In the genomic region with DNA sequence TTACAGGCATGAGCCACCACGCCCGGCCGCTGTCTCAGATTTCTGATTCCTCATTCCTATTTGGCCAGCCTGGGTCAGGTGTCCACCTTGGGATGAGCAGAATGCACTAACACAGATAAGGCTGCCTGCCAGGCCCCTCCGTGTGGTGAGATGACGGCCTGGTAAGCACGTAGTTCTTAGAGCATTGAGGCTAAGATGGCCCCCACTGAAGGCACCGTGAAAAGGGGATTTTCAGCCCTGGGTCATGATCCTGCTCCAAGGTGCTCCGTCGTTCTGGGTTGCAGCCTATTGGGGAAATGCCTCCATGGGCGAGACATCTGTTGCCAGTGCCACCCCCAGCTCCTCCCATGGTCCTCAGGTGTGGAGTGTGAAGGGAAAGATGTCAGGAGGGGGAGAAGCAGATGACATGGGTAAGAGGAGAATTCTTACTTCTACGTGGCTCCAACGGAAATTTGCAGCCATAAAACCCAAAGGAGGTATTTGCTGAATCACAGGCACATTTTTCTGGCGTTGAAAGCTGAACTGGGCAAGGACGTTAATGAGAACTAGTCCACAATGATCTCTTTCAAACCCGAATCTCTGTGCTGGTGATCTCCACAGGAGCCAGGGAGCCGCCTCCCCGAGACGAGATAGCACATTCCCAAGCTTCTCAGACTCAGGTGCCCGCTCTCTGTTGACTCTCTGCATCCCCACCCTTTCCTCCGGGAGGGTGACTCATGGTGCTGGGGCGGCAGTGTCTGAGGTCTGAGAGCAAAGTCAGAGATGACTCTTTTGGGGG, we compare ENCODE assay signal across 9 cellular contexts. TPM values are rescaled to one million over a fixed set of nuclear protein-coding genes. Genes with fewer than 3 reads are reported as not detected.
A peak's percentile ranks its signal among the peaks of the same experiment; 100 is the strongest.
DNase-seq lines count a peak whose midpoint lies in the region; ATAC-seq and TF ChIP-seq lines count a peak whose summit lies in the region.
"Had no signal": no experiment of that assay in that cellular context is flagged by ENCODE, and none has a peak within 500 bp of the region (broad histone marks: within the 10 kb centered on the region; RNA-seq: fewer than 3 reads in every experiment).

No MANE protein-coding gene starts in this region.

- DNase-seq in activated T-cell treated with anti-CD3 and anti-CD28 coated beads, Interleukin-2, amount 50 U/mL, for 48 hours, result peak; percentile 26 to 30
- DNase-seq in activated T-cell treated with anti-CD3 and anti-CD28 coated beads for 4 hours, result no peak
- DNase-seq in head of caudate nucleus, result peak; percentile 11 to 86 (median 56)
- DNase-seq in transverse colon, result peak; percentile 19
- DNase-seq in NCI-H128 (lab: John Stamatoyannopoulos, UW; ENCODE audit: unreplicated experiment), result no peak
- DNase-seq in SHP77 (lab: John Stamatoyannopoulos, UW), result no peak
- DNase-seq: C1 segment of cervical spinal cord had no signal

- H3K4me3 ChIP-seq in transverse colon, result no peak overlapping the region

- intact Hi-C loops in head of caudate nucleus (cut with DNase I) (no loop called here), transverse colon (cut with DNase I; ENCODE audit: low total_unique reads) (no loop called here)

- H3K9me3 ChIP-seq in transverse colon, result no peaks in the 10 kb centered on the region

- peaks cover 15% of the 10 kb centered on the region for H3K27me3 ChIP-seq in transverse colon

- TF ChIP-seq CTCF in transverse colon (IDR thresholded peaks at IDR 0.05), result no peak

- in situ Hi-C loops in transverse colon (cut with MboI; ENCODE audit: low pct_ligation_motif_present in 1 of 4, low pct_unique_long_range_greater_than_20kb in 1 of 4, low sequenced_read_pairs in 3 of 4), result no loop called here

- no peak for TF ChIP-seq POLR2A in transverse colon (IDR thresholded peaks at IDR 0.05)

- ATAC-seq in SK-N-SH treated with all-trans-retinoic acid at 6 μM for 48 hours (peak; percentile 62), HG03045 (IDR thresholded peaks at IDR 0.05; ENCODE audit: unreplicated experiment) (no peak)

- H3K36me3 ChIP-seq in transverse colon, result no peaks in the 10 kb centered on the region

- no peak for TF ChIP-seq EP300 in transverse colon (IDR thresholded peaks at IDR 0.05; ENCODE audit: low read depth)

- WGBS in transverse colon (ENCODE audit: low coverage in 1 of 2), 2 donors, result 11 to 56% methylated on average over 7 to 21 of the region's 21 CpGs

- no peak overlapping the region for H3K27ac ChIP-seq in transverse colon

- H3K4me1 ChIP-seq in transverse colon, result no peaks in the 10 kb centered on the region

TF ChIP-seq in SK-N-SH treated with all-trans-retinoic acid at 6 μM for 48 hours, 23 proteins besides CTCF, POLR2A, EP300 and RAD21:
- TF ChIP-seq, protein P1, sequence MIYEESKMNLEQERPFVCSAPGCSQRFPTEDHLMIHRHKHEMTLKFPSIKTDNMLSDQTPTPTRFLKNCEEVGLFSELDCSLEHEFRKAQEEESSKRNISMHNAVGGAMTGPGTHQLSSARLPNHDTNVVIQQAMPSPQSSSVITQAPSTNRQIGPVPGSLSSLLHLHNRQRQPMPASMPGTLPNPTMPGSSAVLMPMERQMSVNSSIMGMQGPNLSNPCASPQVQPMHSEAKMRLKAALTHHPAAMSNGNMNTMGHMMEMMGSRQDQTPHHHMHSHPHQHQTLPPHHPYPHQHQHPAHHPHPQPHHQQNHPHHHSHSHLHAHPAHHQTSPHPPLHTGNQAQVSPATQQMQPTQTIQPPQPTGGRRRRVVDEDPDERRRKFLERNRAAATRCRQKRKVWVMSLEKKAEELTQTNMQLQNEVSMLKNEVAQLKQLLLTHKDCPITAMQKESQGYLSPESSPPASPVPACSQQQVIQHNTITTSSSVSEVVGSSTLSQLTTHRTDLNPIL (CRISPR knock-in tag; IDR thresholded peaks at IDR 0.05; ENCODE audit: low read depth), result no peak
- TF ChIP-seq BACH2 (CRISPR knock-in tag; IDR thresholded peaks at IDR 0.05; ENCODE audit: borderline replicate concordance), result no peak

RNA-seq across cellular contexts. Expression of a gene that starts 34.0 kb away (rescaled TPM):
- total RNA-seq in transverse colon, result 10 to 100 TPM in 1 of 4 donors, 1 to 10 TPM in 3; 1.1 to 12.7 (median 6.7) TPM

Comparison
In these comparisons a context has a peak if more than half of its experiments do, and no peak if none do; other contexts are left out.
1. DNase-seq: peak in activated T-cell treated with anti-CD3 and anti-CD28 coated beads, Interleukin-2, amount 50 U/mL, for 48 hours (2 of 2), head of caudate nucleus (42 of 42) and transverse colon (single experiment); none in activated T-cell treated with anti-CD3 and anti-CD28 coated beads for 4 hours (single experiment), NCI-H128 (single experiment) and SHP77 (0 of 2).